In genomic region chr1:59057211-59057694, GRCh38 we compare ENCODE assay signal across 9 cellular contexts.
DNase-seq lines count a peak whose midpoint lies in the region; ATAC-seq and TF ChIP-seq lines count a peak whose summit lies in the region.
"Had no signal": no experiment of that assay in that cellular context is flagged by ENCODE, and none has a peak within 500 bp of the region (broad histone marks: within the 10 kb centered on the region; RNA-seq: fewer than 3 reads in every experiment).

No MANE protein-coding gene starts in this region.

- H3K27ac ChIP-seq in brain microvascular endothelial cell: peak overlapping the region; percentile 40
- H3K27ac ChIP-seq in left lung: peak overlapping the region; percentile 55 to 70
- peak overlapping the region; percentile 78 for H3K27ac ChIP-seq in upper lobe of right lung

- TF ChIP-seq CTCF in brain microvascular endothelial cell (IDR thresholded peaks at IDR 0.05; ENCODE audit: low read depth, low read length, missing control alignments): peak; percentile 30
- no peak for TF ChIP-seq CTCF in left lung (IDR thresholded peaks at IDR 0.05)
- TF ChIP-seq CTCF in upper lobe of right lung (IDR thresholded peaks at IDR 0.05): no peak

- peak; percentile 19 for DNase-seq in NCI-H345 (lab: John Stamatoyannopoulos, UW)
- no peak for DNase-seq in NCI-H345 treated with DMSO at 0.1 percent for 48 hours (lab: John Stamatoyannopoulos, UW; ENCODE audit: unreplicated experiment)
- peak; percentile 90 for DNase-seq in brain microvascular endothelial cell
- peak; percentile 68 to 76 for DNase-seq in left lung
- no peak for DNase-seq in upper lobe of right lung
- DNase-seq in activated naive CD4-positive, alpha-beta T cell treated with Interleukin-2 at 50 U/mL for 16 hours: no peak
- DNase-seq: SHP77 had no signal

- H3K27me3 ChIP-seq in brain microvascular endothelial cell (replicated peaks): no peaks in the 10 kb centered on the region
- no peaks in the 10 kb centered on the region for H3K27me3 ChIP-seq in left lung
- H3K27me3 ChIP-seq in upper lobe of right lung: no peaks in the 10 kb centered on the region

- H3K36me3 ChIP-seq in brain microvascular endothelial cell (replicated peaks) (no peaks in the 10 kb centered on the region), left lung (no peaks in the 10 kb centered on the region), upper lobe of right lung (no peaks in the 10 kb centered on the region)

- H3K4me3 ChIP-seq in brain microvascular endothelial cell (ENCODE audit: low read depth, low read length): no peak overlapping the region
- H3K4me3 ChIP-seq in left lung: no peak overlapping the region
- no peak overlapping the region for H3K4me3 ChIP-seq in upper lobe of right lung

- peaks cover 7 to 9% of the 10 kb centered on the region in 2 donors for H3K4me1 ChIP-seq in left lung
- peaks cover 5% of the 10 kb centered on the region for H3K4me1 ChIP-seq in upper lobe of right lung

- ATAC-seq in left lung (peak; percentile 82), upper lobe of right lung (peak; percentile 83), GM21825 (IDR thresholded peaks at IDR 0.05; ENCODE audit: unreplicated experiment) (no peak), GM19455 (IDR thresholded peaks at IDR 0.05; ENCODE audit: unreplicated experiment) (no peak)

- in situ Hi-C loops in brain microvascular endothelial cell (cut with HindIII; ENCODE audit: low pct_ligation_motif_present, low sequenced_read_pairs): no loop called here

- intact Hi-C loops in left lung (cut with DNase I): no loop called here
- intact Hi-C loops in upper lobe of right lung (cut with DNase I): no loop called here

- H3K9me3 ChIP-seq in left lung (no peaks in the 10 kb centered on the region), upper lobe of right lung (no peaks in the 10 kb centered on the region)

Comparison
In these comparisons a context has a peak if more than half of its experiments do, and no peak if none do; other contexts are left out.
1. DNase-seq: peak in NCI-H345 (single experiment), brain microvascular endothelial cell (single experiment) and left lung (2 of 2); none in NCI-H345 treated with DMSO at 0.1 percent for 48 hours (single experiment), upper lobe of right lung (single experiment) and activated naive CD4-positive, alpha-beta T cell treated with Interleukin-2 at 50 U/mL for 16 hours (single experiment).
2. ATAC-seq: peak in left lung (single experiment) and upper lobe of right lung (single experiment); none in GM21825 (single experiment) and GM19455 (single experiment).
3. Peak in every context shown above with its lines, with median percentiles within 50 percentile points of each other: H3K27ac ChIP-seq.